Comparison of ENCODE assay signal across 8 cellular contexts in genomic region chr16:72561-73537, GRCh38. TPM values are rescaled to one million over a fixed set of nuclear protein-coding genes. Genes with fewer than 3 reads are reported as not detected.
DNase-seq lines count a peak whose midpoint lies in the region; ATAC-seq and TF ChIP-seq lines count a peak whose summit lies in the region.

Gene RHBDF1 (minus strand): TSS chr16:72631. CDS start chr16:65015, 7,616 bp downstream.

- no peak within 1 kb of the TSS for H2AFZ ChIP-seq in HCT116 (ENCODE audit: low read depth, low read length, poor library complexity, severe bottlenecking)

- H3K4me3 ChIP-seq in HCT116 (replicated peaks in 1 of 2; ENCODE audit: low read depth in 1 of 2, low read length in 2 of 2): peak within 1 kb of the TSS; percentile 54 to 64

- no peak for TF ChIP-seq RAD21 in HCT116 (IDR thresholded peaks at IDR 0.05; ENCODE audit: low read depth)

- peak within 1 kb of the TSS; percentile 84 for H3K27ac ChIP-seq in HCT116 (ENCODE audit: low read depth, low read length)

- H4K20me1 ChIP-seq in HCT116 (ENCODE audit: insufficient read depth): no peaks in the 10 kb centered on the region

- no peaks in the 10 kb centered on the region for H3K9me2 ChIP-seq in HCT116 (ENCODE audit: insufficient read depth)

- H3K36me3 ChIP-seq in HCT116 (ENCODE audit: control insufficient read depth in 1 of 2, insufficient read depth in 2 of 2, low read length in 2 of 2): no peaks in the 10 kb centered on the region

- no peaks in the 10 kb centered on the region for H3K27me3 ChIP-seq in HCT116 (ENCODE audit: insufficient read depth, low read length)

- H3K9ac ChIP-seq in HCT116 (ENCODE audit: low read length): peak within 1 kb of the TSS; percentile 66

- no peak for TF ChIP-seq CTCF in HCT116 (IDR thresholded peaks at IDR 0.05 in 2 of 3, conservative IDR thresholded peaks at IDR 0.05 in 1 of 3; ENCODE audit: borderline replicate concordance in 1 of 3, insufficient read depth in 1 of 3, low read depth in 2 of 3, low read length in 2 of 3)
- TF ChIP-seq CTCF in omental fat pad (IDR thresholded peaks at IDR 0.05): no peak

- in situ Hi-C loops in ACHN (cut with HindIII; ENCODE audit: low pct_ligation_motif_present, low pct_unique_long_range_greater_than_20kb, low sequenced_read_pairs): no loop called here

- peaks cover 2 to 3% of the 10 kb centered on the region in 2 donors for H3K36me3 Mint-ChIP-seq in activated T-cell treated with anti-CD3 and anti-CD28 coated beads, Interleukin-2, amount 50 U/mL, for 72 hours (ENCODE audit: insufficient read depth in 2 of 2)

- H3K9me3 Mint-ChIP-seq in activated T-cell treated with anti-CD3 and anti-CD28 coated beads, Interleukin-2, amount 50 U/mL, for 72 hours: no peaks in the 10 kb centered on the region

- DNase-seq in ACHN (peak; percentile 78), HCT116 (ENCODE audit: low read depth, low spot score) (no peak), glomerular visceral epithelial cell (ENCODE audit: extremely low spot score) (peak; percentile 60), omental fat pad (ENCODE audit: low spot score) (no peak), NCI-H1092 (lab: John Stamatoyannopoulos, UW) (no peak), dedifferentiated amniotic fluid mesenchymal stem cell (ENCODE audit: extremely low spot score) (no peak), occipital lobe (lab: John Stamatoyannopoulos, UW) (no peak)
- DNase-seq in activated T-cell treated with anti-CD3 and anti-CD28 coated beads, Interleukin-2, amount 50 U/mL, for 72 hours: peak; percentile 29 to 41

- intact Hi-C loops in HCT116 (cut with micrococcal nuclease): no loop called here

- BruUV-seq in HCT116 (replicated peaks; lab: Mats Ljungman, UMichigan): no TSS peak

- TF ChIP-seq POLR2A in HCT116 (IDR thresholded peaks at IDR 0.05; ENCODE audit: borderline replicate concordance, extremely low read depth, insufficient read depth, insufficient read length): no peak

- no peaks in the 10 kb centered on the region for H3K79me2 ChIP-seq in HCT116 (ENCODE audit: insufficient read depth, low read length)

- CTCF ChIA-PET in HCT116 (lab: Charles Lee): no interaction called here

- H3K9me3 ChIP-seq in HCT116 (ENCODE audit: control insufficient read depth in 1 of 2, insufficient read depth in 1 of 2, low read depth in 1 of 2, low read length in 2 of 2): no peaks in the 10 kb centered on the region

- H3K4me1 ChIP-seq in HCT116 (ENCODE audit: control insufficient read depth in 1 of 2, insufficient read depth in 2 of 2, low read length in 2 of 2): peaks cover 31 to 47% of the 10 kb centered on the region in 2 experiments

- H3K4me2 ChIP-seq in HCT116 (ENCODE audit: low read length): peak within 1 kb of the TSS; percentile 82

- ATAC-seq in HCT116 (peak; percentile 65), omental fat pad (ENCODE audit: low FRiP score) (peak; percentile 64)
- ATAC-seq in activated T-cell treated with anti-CD3 and anti-CD28 coated beads, Interleukin-2, amount 50 U/mL, for 72 hours (replicated peaks in 1 of 2): peak; percentile 60 to 67

- H3K4me1 Mint-ChIP-seq in activated T-cell treated with anti-CD3 and anti-CD28 coated beads, Interleukin-2, amount 50 U/mL, for 72 hours (ENCODE audit: low read depth): peaks cover 22% of the 10 kb centered on the region

- POLR2A ChIA-PET in HCT116 (lab: Charles Lee): no interaction called here

- peak within 1 kb of the TSS; percentile 60 to 88 for H3K4me3 Mint-ChIP-seq in activated T-cell treated with anti-CD3 and anti-CD28 coated beads, Interleukin-2, amount 50 U/mL, for 72 hours

- peaks cover 38% of the 10 kb centered on the region for H3K27me3 Mint-ChIP-seq in activated T-cell treated with anti-CD3 and anti-CD28 coated beads, Interleukin-2, amount 50 U/mL, for 72 hours (ENCODE audit: low read depth)

- no peak within 1 kb of the TSS for H3K27ac Mint-ChIP-seq in activated T-cell treated with anti-CD3 and anti-CD28 coated beads, Interleukin-2, amount 50 U/mL, for 72 hours

- RAD21 ChIA-PET in HCT116 (lab: Charles Lee; ENCODE audit: low non-redundant PET in 1 of 2, low total read pairs in 2 of 2, uncharacterized antibody in 2 of 2, unreplicated experiment in 2 of 2): no interaction called here

TF ChIP-seq in HCT116, 20 proteins besides CTCF, POLR2A, EP300 and RAD21:
- TF ChIP-seq ZNF274 (IDR thresholded peaks at IDR 0.05; ENCODE audit: low read depth, low read length): no peak
- TF ChIP-seq, protein P1, sequence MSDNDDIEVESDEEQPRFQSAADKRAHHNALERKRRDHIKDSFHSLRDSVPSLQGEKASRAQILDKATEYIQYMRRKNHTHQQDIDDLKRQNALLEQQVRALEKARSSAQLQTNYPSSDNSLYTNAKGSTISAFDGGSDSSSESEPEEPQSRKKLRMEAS (IDR thresholded peaks at IDR 0.05): no peak
- no peak for TF ChIP-seq CBX3 (IDR thresholded peaks at IDR 0.05; ENCODE audit: low read depth)
- TF ChIP-seq SIN3A (IDR thresholded peaks at IDR 0.05; ENCODE audit: low read depth): no peak
- TF ChIP-seq TCF7L2 (IDR thresholded peaks at IDR 0.05; ENCODE audit: borderline replicate concordance, extremely low read depth, insufficient read depth, insufficient read length): no peak
- no peak for TF ChIP-seq REST (IDR thresholded peaks at IDR 0.05; ENCODE audit: low read depth)
- no peak; the same call in 1 of the 2 replicates for TF ChIP-seq FOSL1 (IDR thresholded peaks at IDR 0.05; ENCODE audit: low read depth)
- TF ChIP-seq, protein P2, sequence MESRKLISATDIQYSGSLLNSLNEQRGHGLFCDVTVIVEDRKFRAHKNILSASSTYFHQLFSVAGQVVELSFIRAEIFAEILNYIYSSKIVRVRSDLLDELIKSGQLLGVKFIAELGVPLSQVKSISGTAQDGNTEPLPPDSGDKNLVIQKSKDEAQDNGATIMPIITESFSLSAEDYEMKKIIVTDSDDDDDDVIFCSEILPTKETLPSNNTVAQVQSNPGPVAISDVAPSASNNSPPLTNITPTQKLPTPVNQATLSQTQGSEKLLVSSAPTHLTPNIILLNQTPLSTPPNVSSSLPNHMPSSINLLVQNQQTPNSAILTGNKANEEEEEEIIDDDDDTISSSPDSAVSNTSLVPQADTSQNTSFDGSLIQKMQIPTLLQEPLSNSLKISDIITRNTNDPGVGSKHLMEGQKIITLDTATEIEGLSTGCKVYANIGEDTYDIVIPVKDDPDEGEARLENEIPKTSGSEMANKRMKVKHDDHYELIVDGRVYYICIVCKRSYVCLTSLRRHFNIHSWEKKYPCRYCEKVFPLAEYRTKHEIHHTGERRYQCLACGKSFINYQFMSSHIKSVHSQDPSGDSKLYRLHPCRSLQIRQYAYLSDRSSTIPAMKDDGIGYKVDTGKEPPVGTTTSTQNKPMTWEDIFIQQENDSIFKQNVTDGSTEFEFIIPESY (IDR thresholded peaks at IDR 0.05; ENCODE audit: extremely low read depth, insufficient replicate concordance, low read length): no peak
- TF ChIP-seq ATF3 (IDR thresholded peaks at IDR 0.05): no peak
- TF ChIP-seq ZFX (IDR thresholded peaks at IDR 0.05): no peak
- TF ChIP-seq CEBPB (IDR thresholded peaks at IDR 0.05; ENCODE audit: low read depth): no peak
- no peak for TF ChIP-seq EZH2 (IDR thresholded peaks at IDR 0.05)
- TF ChIP-seq SP1 (IDR thresholded peaks at IDR 0.05; ENCODE audit: low read depth): no peak
- no peak for TF ChIP-seq SRF (IDR thresholded peaks at IDR 0.05; ENCODE audit: low read depth)

RNA-seq across cellular contexts. Expression of gene RHBDF1, which starts in this region (rescaled TPM):
- total RNA-seq in HCT116 (2021; ENCODE audit: unreplicated experiment) (19.8 TPM), omental fat pad (10 to 100 TPM; 17.7 to 66.8 (median 18.8) TPM), occipital lobe (3.0 TPM)
- 19.2 and 21.1 TPM in 2 replicates for polyA plus RNA-seq in HCT116 (2012)
- under 1 TPM; 0.31 to 0.53 TPM for total RNA-seq in activated T-cell treated with anti-CD3 and anti-CD28 coated beads, Interleukin-2, amount 50 U/mL, for 72 hours

Comparison
In these comparisons a context has a peak if more than half of its experiments do, and no peak if none do; other contexts are left out.
1. Peak in DNase-seq and ATAC-seq in activated T-cell treated with anti-CD3 and anti-CD28 coated beads, Interleukin-2, amount 50 U/mL, for 72 hours; RNA of the gene not detected or under 1 TPM.
2. DNase-seq: peak in ACHN (single experiment) and glomerular visceral epithelial cell (single experiment); none in HCT116 (single experiment), omental fat pad (single experiment), NCI-H1092 (single experiment), dedifferentiated amniotic fluid mesenchymal stem cell (single experiment) and occipital lobe (single experiment).
3. Peak in every context shown above with its lines, with median percentiles within 50 percentile points of each other: ATAC-seq.